In genomic region chr1:226530591-226530990, GRCh38 we compare ENCODE assay signal across 30 cellular contexts. TPM values are rescaled to one million over a fixed set of nuclear protein-coding genes. Genes with fewer than 3 reads are reported as not detected.
"Had no signal": no experiment of that assay in that cellular context is flagged by ENCODE, and none has a peak within 500 bp of the region (broad histone marks: within the 10 kb centered on the region; RNA-seq: fewer than 3 reads in every experiment).

No MANE protein-coding gene starts in this region.

- H3K4me1 ChIP-seq: foreskin keratinocyte had no signal

- H3K27me3 ChIP-seq: brain microvascular endothelial cell, esophagus muscularis mucosa, gastroesophageal sphincter had no signal

- H3K36me3 ChIP-seq: brain microvascular endothelial cell, esophagus muscularis mucosa, gastroesophageal sphincter, WERI-Rb-1 had no signal

- H3K4me3 ChIP-seq: esophagus muscularis mucosa, gastroesophageal sphincter had no signal

- H3K9me3 ChIP-seq: esophagus muscularis mucosa, gastroesophageal sphincter had no signal

- DNase-seq: activated B cell treated with CpG ODN at 0.5 μM for 24 hours; activated CD4-positive, alpha-beta memory T cell treated with anti-CD3 and anti-CD28 coated beads for 36 hours; activated CD4-positive, alpha-beta T cell treated with anti-CD3 and anti-CD28 coated beads for 48 hours; activated CD8-positive, alpha-beta memory T cell treated with anti-CD3 and anti-CD28 coated beads, Interleukin-2, amount 10 ng/mL, durations not matched to agents 7 days and 5 days; activated CD8-positive, alpha-beta memory T cell treated with anti-CD3 and anti-CD28 coated beads, Interleukin-2, amount 50 U/mL, for 4 hours; activated CD8-positive, alpha-beta T cell treated with anti-CD3 and anti-CD28 coated beads, Interleukin-2, amount 10 ng/mL, durations not matched to agents 7 days and 5 days; activated gamma-delta T cell treated with Interleukin-2 at 50 U/mL for 16 hours; activated naive CD4-positive, alpha-beta T cell treated with anti-CD3 and anti-CD28 coated beads, Interleukin-2, amount 50 U/mL, for 16 hours; activated naive CD4-positive, alpha-beta T cell treated with Interleukin-2 at 50 U/mL for 16 hours; activated T-cell treated with anti-CD3 and anti-CD28 coated beads, Interleukin-2, amount 50 U/mL, for 1 hour; activated T-cell treated with anti-CD3 and anti-CD28 coated beads, Interleukin-2, amount 50 U/mL, for 48 hours; amniotic stem cell; brain microvascular endothelial cell; cortex of kidney; dermis blood vessel endothelial cell; effector CD4-positive, alpha-beta T cell; effector memory CD8-positive, alpha-beta T cell; erythroblast; foreskin keratinocyte; T-helper 2 cell; WERI-Rb-1 had no signal

- ATAC-seq: activated CD4-positive, CD25-positive, alpha-beta regulatory T cell treated with anti-CD3 and anti-CD28 coated beads, Interleukin-2, amount 50 U/mL, for 24 hours; activated CD8-positive, alpha-beta memory T cell treated with anti-CD3 and anti-CD28 coated beads, Interleukin-2, amount 10 ng/mL, durations not matched to agents 7 days and 5 days; activated CD8-positive, alpha-beta T cell treated with anti-CD3 and anti-CD28 coated beads, Interleukin-2, amount 10 ng/mL, durations not matched to agents 7 days and 5 days; effector memory CD8-positive, alpha-beta T cell; foreskin keratinocyte; gastroesophageal sphincter had no signal

- H3K27ac ChIP-seq: brain microvascular endothelial cell, esophagus muscularis mucosa, foreskin keratinocyte, gastroesophageal sphincter, WERI-Rb-1 had no signal

RNA-seq across cellular contexts. Expression of gene STUM, which starts 18.0 kb away (rescaled TPM):
- total RNA-seq: activated CD4-positive, alpha-beta memory T cell treated with anti-CD3 and anti-CD28 coated beads for 36 hours; activated CD8-positive, alpha-beta memory T cell treated with anti-CD3 and anti-CD28 coated beads for 36 hours; activated CD8-positive, alpha-beta memory T cell treated with anti-CD3 and anti-CD28 coated beads, Interleukin-2, amount 10 ng/mL, durations not matched to agents 7 days and 5 days; activated CD8-positive, alpha-beta T cell treated with anti-CD3 and anti-CD28 coated beads, Interleukin-2, amount 10 ng/mL, durations not matched to agents 7 days and 5 days; activated T-helper 1 cell treated with anti-CD3 and anti-CD28 coated beads, Interleukin-12 subunit alpha, Interleukin-12 subunit beta, Interleukin-2, Interleukin-4 antibody, amounts not matched to agents 30 ng/mL and 10 ng/mL and 1 ng/mL, durations not matched to agents 14 hours and 24 hours and 36 hours; activated T-helper 2 cell treated with anti-CD3 and anti-CD28 coated beads, Interferon-gamma antibody, Interleukin-2, Interleukin-4, amounts not matched to agents 10 μg/mL and 5 μg/mL and 100 μg/mL, durations not matched to agents 14 hours and 24 hours and 36 hours; astrocyte; bronchial epithelial cell; foreskin keratinocyte; T-helper 1 cell treated with Interleukin-12 subunit alpha and Interleukin-12 subunit beta and Interleukin-4 antibody, amounts not matched to agents 30 ng/mL and 1 ng/mL, for 36 hours had no signal
- polyA plus RNA-seq: foreskin keratinocyte had no signal
